8 cellular contexts compared by ENCODE assay signal in genomic region chr19:55643003-55643732, GRCh38.
DNase-seq lines count a peak whose midpoint lies in the region; ATAC-seq and TF ChIP-seq lines count a peak whose summit lies in the region.

A gene with protein sequence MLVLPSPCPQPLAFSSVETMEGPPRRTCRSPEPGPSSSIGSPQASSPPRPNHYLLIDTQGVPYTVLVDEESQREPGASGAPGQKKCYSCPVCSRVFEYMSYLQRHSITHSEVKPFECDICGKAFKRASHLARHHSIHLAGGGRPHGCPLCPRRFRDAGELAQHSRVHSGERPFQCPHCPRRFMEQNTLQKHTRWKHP (plus strand): TSS chr19:55643649. CDS start chr19:55644572, 923 bp downstream.

- ATAC-seq in HG03460 (IDR thresholded peaks at IDR 0.05; ENCODE audit: unreplicated experiment), result no peak

- peak; percentile 90 for DNase-seq in DMS 273 (lab: John Stamatoyannopoulos, UW; ENCODE audit: unreplicated experiment)
- DNase-seq in HEK293T (ENCODE audit: extremely low spot score), result peak; percentile 61
- DNase-seq in NCI-H345 (lab: John Stamatoyannopoulos, UW), result peak; percentile 64
- peak; percentile 56 for DNase-seq in activated CD4-positive, CD25-positive, alpha-beta regulatory T cell treated with anti-CD3 and anti-CD28 coated beads, Interleukin-2, amount 50 U/mL, for 16 hours (ENCODE audit: low read depth, low spot score)
- DNase-seq in central memory CD4-positive, alpha-beta T cell, result peak; percentile 76
- peak; percentile 85 for DNase-seq in islet precursor cell
- DNase-seq in stimulated activated CD4-positive, alpha-beta T cell treated with anti-CD3 and anti-CD28 coated beads, Interleukin-12 subunit alpha, Interleukin-12 subunit beta, amount 100 ng/mL, for 24 hours (ENCODE audit: low read depth in 2 of 2), result peak; percentile 64 to 76

- CTCF ChIA-PET in HEK293T (lab: Yijun Ruan, JAX), result interaction anchor here (1.6 kb wide), 1 partner anchor 11 kb away, joined by 7 read pairs; no protein-coding TSS in a partner anchor

- POLR2A ChIA-PET in HEK293T (lab: Yijun Ruan, JAX), result interaction anchor here (0.7 to 1.9 kb wide), 3 partner anchors 11 to 45 kb away, joined by 3 to 13 read pairs (median 4); partner anchors contain the start of genes U2AF2 and ZNF784

TF ChIP-seq in HEK293T, 16 proteins besides CTCF, POLR2A, EP300 and RAD21:
- TF ChIP-seq ARNT (IDR thresholded peaks at IDR 0.05), result peak; percentile 90
- peak; percentile 64; the same call in 1 of the 2 replicates for TF ChIP-seq CTBP1 (IDR thresholded peaks at IDR 0.05; ENCODE audit: borderline replicate concordance)
- TF ChIP-seq SUZ12 (IDR thresholded peaks at IDR 0.05), result no peak
- no peak for TF ChIP-seq HDGF (IDR thresholded peaks at IDR 0.05; ENCODE audit: borderline replicate concordance)
- peak; percentile 63; the same call in 1 of the 2 replicates for TF ChIP-seq FOXM1 (IDR thresholded peaks at IDR 0.05; ENCODE audit: borderline replicate concordance)
